8 cellular contexts compared by ENCODE assay signal in the genomic region with DNA sequence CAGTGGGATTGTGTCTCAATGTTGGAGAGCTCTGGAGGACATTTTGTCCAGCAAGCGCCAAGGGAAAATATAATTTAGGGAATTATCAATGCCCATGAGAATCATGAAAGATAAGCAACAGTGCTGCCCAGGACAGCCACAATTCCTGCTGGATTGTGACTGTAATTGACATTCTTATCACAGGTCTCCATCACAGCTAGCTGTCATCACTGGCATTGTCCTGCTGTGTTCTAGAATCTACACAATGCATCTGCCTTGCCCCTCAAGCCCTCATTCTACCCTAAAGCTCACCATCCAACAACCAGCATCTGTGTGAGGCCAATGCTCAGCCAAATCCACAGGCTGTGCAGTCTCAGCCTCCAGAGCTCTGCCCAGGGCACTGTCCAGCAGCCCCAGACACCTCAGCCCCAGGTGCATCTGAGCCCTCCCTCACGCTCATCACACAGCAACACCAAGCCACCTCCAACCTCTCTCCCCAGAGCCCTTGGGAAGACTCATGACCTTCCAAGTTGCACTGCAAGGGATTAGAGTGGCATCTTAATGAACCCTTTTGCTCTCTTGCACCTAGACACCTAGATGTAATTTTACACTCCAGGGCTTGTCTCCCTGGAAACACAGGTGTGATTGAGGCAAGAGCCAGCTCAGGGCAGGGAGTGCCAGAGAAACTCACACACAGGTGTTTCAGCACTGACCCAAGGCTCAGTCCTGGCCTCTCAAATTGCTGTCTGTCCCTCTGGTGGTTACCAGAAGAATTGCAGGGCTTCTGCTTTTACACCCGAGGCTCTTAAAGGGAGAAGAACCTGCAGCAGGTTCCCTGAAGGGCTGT.
A peak's percentile ranks its signal among the peaks of the same experiment; 100 is the strongest.
DNase-seq lines count a peak whose midpoint lies in the region; ATAC-seq and TF ChIP-seq lines count a peak whose summit lies in the region.

No MANE protein-coding gene starts in this region.

- peaks cover 0 to 3% (median 0%) of the 10 kb centered on the region in 8 donors for H3K9me3 Mint-ChIP-seq in CD4-positive, alpha-beta memory T cell
- H3K9me3 Mint-ChIP-seq in stimulated activated memory B cell treated with anti-CD40 and anti-IgM and Interleukin-4, amounts not matched to agents 10 μg/mL and 1 μg/mL and 100 μg/mL, for 72 hours = no peaks in the 10 kb centered on the region

- H3K4me3 Mint-ChIP-seq in CD4-positive, alpha-beta memory T cell = no peak overlapping the region
- H3K4me3 Mint-ChIP-seq in stimulated activated memory B cell treated with anti-CD40 and anti-IgM and Interleukin-4, amounts not matched to agents 10 μg/mL and 1 μg/mL and 100 μg/mL, for 72 hours = no peak overlapping the region

- H3K27me3 ChIP-seq in CD4-positive, alpha-beta memory T cell (ENCODE audit: insufficient read depth, low read length) = peaks cover 8% of the 10 kb centered on the region
- H3K27me3 ChIP-seq in PC-3 (ENCODE audit: low read length) = peaks cover 45% of the 10 kb centered on the region
- no peaks in the 10 kb centered on the region for H3K27me3 ChIP-seq in brain microvascular endothelial cell (replicated peaks)

- no peaks in the 10 kb centered on the region for H4K20me1 ChIP-seq in PC-3 (ENCODE audit: low read length)

- no peak overlapping the region for H2AFZ ChIP-seq in PC-3 (ENCODE audit: low read length)

- TF ChIP-seq CTCF in PC-3 (conservative IDR thresholded peaks at IDR 0.05; ENCODE audit: low read depth, low read length) = peak; percentile 73
- peak; percentile 83 for TF ChIP-seq CTCF in brain microvascular endothelial cell (IDR thresholded peaks at IDR 0.05; ENCODE audit: low read depth, low read length, missing control alignments)

- no peak overlapping the region for H3K4me3 ChIP-seq in CD4-positive, alpha-beta memory T cell (ENCODE audit: low read length in 2 of 2)
- no peak overlapping the region for H3K4me3 ChIP-seq in PC-3 (ENCODE audit: low read length)
- no peak overlapping the region for H3K4me3 ChIP-seq in brain microvascular endothelial cell (ENCODE audit: low read depth, low read length)

- no peak overlapping the region for H3K27ac Mint-ChIP-seq in CD4-positive, alpha-beta memory T cell
- no peak overlapping the region for H3K27ac Mint-ChIP-seq in stimulated activated memory B cell treated with anti-CD40 and anti-IgM and Interleukin-4, amounts not matched to agents 10 μg/mL and 1 μg/mL and 100 μg/mL, for 72 hours

- H3K9ac ChIP-seq in PC-3 (ENCODE audit: low read length) = no peak overlapping the region

- POLR2A ChIA-PET in CD4-positive, alpha-beta memory T cell (lab: Charles Lee; ENCODE audit: partially characterized antibody) = no interaction called here
- POLR2A ChIA-PET in PC-3 (lab: Charles Lee; ENCODE audit: unreplicated experiment) = no interaction called here

- no peaks in the 10 kb centered on the region for H3F3A ChIP-seq in PC-3 (ENCODE audit: low read length, unreplicated experiment)

- intact Hi-C loops in CD4-positive, alpha-beta memory T cell (cut with micrococcal nuclease) = no loop called here
- intact Hi-C loops in PC-3 (cut with micrococcal nuclease) (no loop called here), posterior vena cava (cut with DNase I) (no loop called here)

- CTCF ChIA-PET in CD4-positive, alpha-beta memory T cell (lab: Charles Lee; ENCODE audit: partially characterized antibody) = interaction anchor here (1.1 to 2.3 kb wide), 4 partner anchors 9 to 53 kb away, joined by 4 to 6 read pairs (median 4); no protein-coding TSS in a partner anchor
- CTCF ChIA-PET in PC-3 (lab: Charles Lee) = interaction anchor here (0.7 kb wide), 1 partner anchor 45 kb away, joined by 3 read pairs; no protein-coding TSS in a partner anchor

- H3K4me1 ChIP-seq in CD4-positive, alpha-beta memory T cell (ENCODE audit: insufficient read depth, low read length) = no peaks in the 10 kb centered on the region
- no peaks in the 10 kb centered on the region for H3K4me1 ChIP-seq in PC-3 (ENCODE audit: insufficient read depth, low read length)

- ATAC-seq in GM18867 (IDR thresholded peaks at IDR 0.05; ENCODE audit: unreplicated experiment) = peak; percentile 68
- ATAC-seq in PC-3 = peak; percentile 82
- ATAC-seq in stimulated activated memory B cell treated with anti-CD40 and anti-IgM and Interleukin-4, amounts not matched to agents 10 μg/mL and 1 μg/mL and 100 μg/mL, for 72 hours = peak; percentile 70

- H3K9me2 ChIP-seq in PC-3 (replicated peaks; ENCODE audit: low read length) = no peaks in the 10 kb centered on the region

- no peaks in the 10 kb centered on the region for H3K9me3 ChIP-seq in CD4-positive, alpha-beta memory T cell (ENCODE audit: control insufficient read depth in 1 of 2, low read length in 2 of 2)
- no peaks in the 10 kb centered on the region for H3K9me3 ChIP-seq in PC-3 (ENCODE audit: low read length)

- H3K27me3 Mint-ChIP-seq in CD4-positive, alpha-beta memory T cell = peaks cover 41 to 49% of the 10 kb centered on the region in 2 donors
- peaks cover 88% of the 10 kb centered on the region for H3K27me3 Mint-ChIP-seq in stimulated activated memory B cell treated with anti-CD40 and anti-IgM and Interleukin-4, amounts not matched to agents 10 μg/mL and 1 μg/mL and 100 μg/mL, for 72 hours

- H3K36me3 Mint-ChIP-seq in CD4-positive, alpha-beta memory T cell = no peaks in the 10 kb centered on the region
- H3K36me3 Mint-ChIP-seq in stimulated activated memory B cell treated with anti-CD40 and anti-IgM and Interleukin-4, amounts not matched to agents 10 μg/mL and 1 μg/mL and 100 μg/mL, for 72 hours = no peaks in the 10 kb centered on the region

- no TSS peak for BruUV-seq in PC-3 (replicated peaks; lab: Mats Ljungman, UMichigan)

- no peaks in the 10 kb centered on the region for H3K79me2 ChIP-seq in PC-3 (ENCODE audit: low read length)

- peak; percentile 18 to 38 (median 32) for DNase-seq in CD4-positive, alpha-beta memory T cell
- DNase-seq in KBM-7 (peak; percentile 73), PC-3 (peak; percentile 80), brain microvascular endothelial cell (peak; percentile 10), islet precursor cell (peak; percentile 79), posterior vena cava (ENCODE audit: low spot score) (no peak)

- no peaks in the 10 kb centered on the region for H3K36me3 ChIP-seq in CD4-positive, alpha-beta memory T cell (ENCODE audit: insufficient read depth, low read length)
- no peaks in the 10 kb centered on the region for H3K36me3 ChIP-seq in PC-3 (ENCODE audit: low read depth, low read length)
- no peaks in the 10 kb centered on the region for H3K36me3 ChIP-seq in brain microvascular endothelial cell (replicated peaks)

- no peaks in the 10 kb centered on the region for H3K4me1 Mint-ChIP-seq in CD4-positive, alpha-beta memory T cell
- peaks cover 6% of the 10 kb centered on the region for H3K4me1 Mint-ChIP-seq in stimulated activated memory B cell treated with anti-CD40 and anti-IgM and Interleukin-4, amounts not matched to agents 10 μg/mL and 1 μg/mL and 100 μg/mL, for 72 hours

- in situ Hi-C loops in KBM-7 (cut with MboI; ENCODE audit: low pct_unique_long_range_greater_than_20kb, low sequenced_read_pairs) = no loop called here
- in situ Hi-C loops in brain microvascular endothelial cell (cut with HindIII; ENCODE audit: low pct_ligation_motif_present, low sequenced_read_pairs) = no loop called here

- H3K27ac ChIP-seq in CD4-positive, alpha-beta memory T cell (ENCODE audit: low read depth, low read length) = no peak overlapping the region
- H3K27ac ChIP-seq in PC-3 (ENCODE audit: low read length) = no peak overlapping the region
- H3K27ac ChIP-seq in brain microvascular endothelial cell = no peak overlapping the region

- H3K4me2 ChIP-seq in PC-3 (ENCODE audit: low read length) = no peak overlapping the region
